ENCODE assay signal across 26 cellular contexts in genomic region chr3:168933614-168934013, GRCh38.
DNase-seq lines count a peak whose midpoint lies in the region; ATAC-seq, FAIRE-seq and TF ChIP-seq lines count a peak whose summit lies in the region.
"Had no signal": no experiment of that assay in that cellular context is flagged by ENCODE, and none has a peak within 500 bp of the region (broad histone marks: within the 10 kb centered on the region; RNA-seq: fewer than 3 reads in every experiment).

No MANE protein-coding gene starts in this region.

- DNase-seq in GM04504 (ENCODE audit: low read depth) (peak; percentile 7), RCC 7860 (ENCODE audit: low spot score) (peak; percentile 57), fibroblast of mammary gland (ENCODE audit: low read depth) (peak; percentile 10), stromal cell of bone marrow (ENCODE audit: low read depth) (peak; percentile 22), right atrium auricular region (ENCODE audit: low spot score) (no peak), natural killer cell (no peak), NCI-H82 treated with DMSO at 0.1 percent for 48 hours (lab: John Stamatoyannopoulos, UW; ENCODE audit: unreplicated experiment) (no peak)
- DNase-seq: activated CD8-positive, alpha-beta memory T cell treated with anti-CD3 and anti-CD28 coated beads for 24 hours; activated T-cell treated with anti-CD3 and anti-CD28 coated beads, Interleukin-2, amount 50 U/mL, for 72 hours; caudate nucleus; GF-D8; H9; heart left ventricle; naive thymus-derived CD4-positive, alpha-beta T cell; NCI-H187 treated with DMSO at 0.1 percent for 48 hours; RPMI8226; stimulated activated CD4-positive, alpha-beta T cell treated with anti-CD3 and anti-CD28 coated beads, Interleukin-1b, Interleukin-23, amount 100 ng/mL, for 48 hours; stimulated activated naive CD4-positive, alpha-beta T cell treated with Interleukin-2 at 50 U/mL for 16 hours; T1000; transverse colon had no signal

- peaks cover 6% of the 10 kb centered on the region for H3K36me3 Mint-ChIP-seq in natural killer cell
- H3K36me3 Mint-ChIP-seq: activated naive CD8-positive, alpha-beta T cell; naive thymus-derived CD4-positive, alpha-beta T cell had no signal

- TF ChIP-seq CTCF in fibroblast of mammary gland (conservative IDR thresholded peaks at IDR 0.05; ENCODE audit: control insufficient read depth, insufficient read depth, low read depth, low read length) = no peak
- no peak for TF ChIP-seq CTCF in right atrium auricular region (IDR thresholded peaks at IDR 0.05)
- TF ChIP-seq CTCF in natural killer cell (IDR thresholded peaks at IDR 0.05) = no peak

- H3K9me3 ChIP-seq in right atrium auricular region = peaks cover 0 to 13% of the 10 kb centered on the region in 2 donors
- H3K9me3 ChIP-seq: transverse colon had no signal

- H3K27ac ChIP-seq in right atrium auricular region = no peak overlapping the region
- H3K27ac ChIP-seq: BLaER1 treated with 17β-estradiol and CSF1 and Interleukin-3, amounts not matched to agents 10 nM and 100 nM; esophagus muscularis mucosa; heart left ventricle; parathyroid adenoma; transverse colon had no signal

- H3K27ac Mint-ChIP-seq in natural killer cell = no peak overlapping the region
- H3K27ac Mint-ChIP-seq: activated naive CD8-positive, alpha-beta T cell; activated T-cell treated with anti-CD3 and anti-CD28 coated beads, Interleukin-2, amount 50 U/mL, for 72 hours; H9; naive thymus-derived CD4-positive, alpha-beta T cell had no signal

- FAIRE-seq in RCC 7860 (lab: Jason Lieb, UNC) = no peak
- FAIRE-seq: GM12891 had no signal

- intact Hi-C loops in natural killer cell (cut with micrococcal nuclease) = no loop called here

- H3K4me3 Mint-ChIP-seq in natural killer cell = no peak overlapping the region
- H3K4me3 Mint-ChIP-seq: activated naive CD8-positive, alpha-beta T cell; activated T-cell treated with anti-CD3 and anti-CD28 coated beads, Interleukin-2, amount 50 U/mL, for 72 hours; H9; naive thymus-derived CD4-positive, alpha-beta T cell had no signal

- no peaks in the 10 kb centered on the region for H3K27me3 Mint-ChIP-seq in natural killer cell (ENCODE audit: low read depth in 2 of 2)
- H3K27me3 Mint-ChIP-seq: activated naive CD8-positive, alpha-beta T cell; naive thymus-derived CD4-positive, alpha-beta T cell had no signal

- H3K4me3 ChIP-seq in fibroblast of mammary gland (ENCODE audit: control insufficient read depth, low read depth, low read length) = no peak overlapping the region
- no peak overlapping the region for H3K4me3 ChIP-seq in right atrium auricular region
- H3K4me3 ChIP-seq: BLaER1 treated with 17β-estradiol and CSF1 and Interleukin-3, amounts not matched to agents 10 nM and 100 nM; esophagus muscularis mucosa; heart left ventricle; transverse colon had no signal

- H3K4me1 Mint-ChIP-seq in natural killer cell = no peaks in the 10 kb centered on the region
- H3K4me1 Mint-ChIP-seq: naive thymus-derived CD4-positive, alpha-beta T cell had no signal

- no peak for ATAC-seq in natural killer cell
- ATAC-seq: activated CD4-positive, CD25-positive, alpha-beta regulatory T cell treated with anti-CD3 and anti-CD28 coated beads, Interleukin-2, amount 50 U/mL, for 24 hours; activated T-cell treated with anti-CD3 and anti-CD28 coated beads, Interleukin-2, amount 50 U/mL, for 72 hours; heart left ventricle; naive thymus-derived CD4-positive, alpha-beta T cell had no signal

- H3K36me3 ChIP-seq in right atrium auricular region = no peaks in the 10 kb centered on the region
- H3K36me3 ChIP-seq: BLaER1 treated with 17β-estradiol and CSF1 and Interleukin-3, amounts not matched to agents 10 nM and 100 nM; esophagus muscularis mucosa; heart left ventricle; transverse colon had no signal

- peaks cover 18 to 26% of the 10 kb centered on the region in 2 donors for H3K9me3 Mint-ChIP-seq in natural killer cell

- H3K4me1 ChIP-seq in right atrium auricular region = no peaks in the 10 kb centered on the region
- H3K4me1 ChIP-seq: BLaER1 treated with 17β-estradiol and CSF1 and Interleukin-3, amounts not matched to agents 10 nM and 100 nM; esophagus muscularis mucosa; heart left ventricle; parathyroid adenoma; transverse colon had no signal

- no peaks in the 10 kb centered on the region for H3K27me3 ChIP-seq in right atrium auricular region
- H3K27me3 ChIP-seq: BLaER1 treated with 17β-estradiol and CSF1 and Interleukin-3, amounts not matched to agents 10 nM and 100 nM; esophagus muscularis mucosa; heart left ventricle; transverse colon had no signal

Comparison
In these comparisons a context has a peak if more than half of its experiments do, and no peak if none do; other contexts are left out.
1. DNase-seq: peak in GM04504 (single experiment), RCC 7860 (single experiment), fibroblast of mammary gland (single experiment) and stromal cell of bone marrow (single experiment); none in right atrium auricular region (single experiment), natural killer cell (single experiment) and NCI-H82 treated with DMSO at 0.1 percent for 48 hours (single experiment).